9 cellular contexts compared by ENCODE assay signal in genomic region chrX:40868868-40869267, GRCh38.
"Had no signal": no experiment of that assay in that cellular context is flagged by ENCODE, and none has a peak within 500 bp of the region (broad histone marks: within the 10 kb centered on the region; RNA-seq: fewer than 3 reads in every experiment).

No MANE protein-coding gene starts in this region.

- H3K9me3 Mint-ChIP-seq: HFFc6 had no signal

- H3K27ac ChIP-seq: HL-60 had no signal

- DNase-seq: H7, HFFc6, IMR-90, KG1 had no signal

- FAIRE-seq: K562 had no signal

- H3K4me2 ChIP-seq: GM23338 had no signal

- H3K4me3 Mint-ChIP-seq: GM23338, HFFc6 had no signal

- H3K4me3 ChIP-seq: GM23338, HAP-1, K562 had no signal

- ATAC-seq: GM23338, HCT116, K562 had no signal

- H3K27ac Mint-ChIP-seq: GM23338, HFFc6 had no signal
